ENCODE assay signal across 8 cellular contexts in the genomic region with DNA sequence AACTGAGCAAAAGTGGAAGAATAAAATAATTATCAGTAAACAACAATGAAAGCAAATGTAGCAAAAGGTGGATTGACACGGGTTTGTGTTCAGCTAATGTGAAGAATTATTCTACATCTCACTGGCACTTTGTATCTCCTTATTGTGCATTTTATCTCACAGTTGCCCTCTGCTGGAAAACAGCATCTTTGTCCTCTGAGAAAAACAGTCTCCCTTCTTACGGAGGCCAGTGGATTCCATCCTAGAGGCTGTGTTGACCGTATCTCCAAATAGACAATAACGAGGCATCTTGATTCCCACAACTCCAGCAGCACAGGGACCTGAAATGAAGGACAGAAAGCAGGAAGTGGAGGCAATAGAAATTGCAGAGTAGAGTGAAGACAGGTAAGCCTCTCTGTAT. TPM values are rescaled to one million over a fixed set of nuclear protein-coding genes. Genes with fewer than 3 reads are reported as not detected.
DNase-seq lines count a peak whose midpoint lies in the region; ATAC-seq and TF ChIP-seq lines count a peak whose summit lies in the region.

No MANE protein-coding gene starts in this region.

- no peak overlapping the region for H3K4ac ChIP-seq in mesendoderm (ENCODE audit: low read depth, low read length)

- H3K27ac ChIP-seq in body of pancreas (peak overlapping the region in 3 of 4 donors; percentile 38 to 75 (median 67)), mesendoderm (ENCODE audit: low read depth, low read length) (no peak overlapping the region)

- no peak overlapping the region for H2BK120ac ChIP-seq in mesendoderm (ENCODE audit: low read depth, low read length)

- CTCF ChIA-PET in Calu3 (lab: Charles Lee), result interaction anchor here (1.1 to 2.0 kb wide), 5 partner anchors 47 to 381 kb away, joined by 5 to 13 read pairs (median 8); no protein-coding TSS in a partner anchor

- intact Hi-C loops in Calu3 (cut with micrococcal nuclease; ENCODE audit: unreplicated experiment) (loop anchor here (1.0 to 5.0 kb wide), 3 partner anchors 47 to 382 kb away; no protein-coding TSS in a partner anchor), body of pancreas (cut with DNase I) (no loop called here)

- no peak overlapping the region for H4K5ac ChIP-seq in mesendoderm (ENCODE audit: low read length)

- no peak for TF ChIP-seq POLR2A in body of pancreas (IDR thresholded peaks at IDR 0.05)

- no peaks in the 10 kb centered on the region for H3K79me1 ChIP-seq in mesendoderm (ENCODE audit: low read length)

- H3K23ac ChIP-seq in mesendoderm (ENCODE audit: low read length), result no peak overlapping the region

- H3K18ac ChIP-seq in mesendoderm (ENCODE audit: low read length), result no peak overlapping the region

- peak overlapping the region; percentile 35 for H3K27ac Mint-ChIP-seq in Calu3 (ENCODE audit: unreplicated experiment)

- no peak overlapping the region for H2BK5ac ChIP-seq in mesendoderm (ENCODE audit: low read length)

- 54 to 60% methylated on average over 4 of the region's 4 CpGs for WGBS in body of pancreas, 2 donors
- WGBS in mesendoderm (ENCODE audit: extremely low coverage, insufficient coverage, low lambda C conversion rate), result no CpG with 5 or more reads among the region's 4 CpGs

- DNase-seq in Calu3, result peak; percentile 25
- peak in 1 of 4 donors; percentile 30 for DNase-seq in body of pancreas
- peak; percentile 51 for DNase-seq in mesendoderm
- no peak for DNase-seq in SKM-1 treated with dmso at 0.1 percent for 144 hours (lab: John Stamatoyannopoulos, UW; ENCODE audit: unreplicated experiment)

- H3K27me3 ChIP-seq in body of pancreas, result no peaks in the 10 kb centered on the region
- H3K27me3 ChIP-seq in mesendoderm (ENCODE audit: insufficient read depth, low read length, poor library complexity), result no peaks in the 10 kb centered on the region

- H3K9me3 ChIP-seq in body of pancreas, result no peaks in the 10 kb centered on the region

- BruUV-seq in Calu3 (replicated peaks; lab: Mats Ljungman, UMichigan), result no TSS peak

- no peak overlapping the region for H3K56ac ChIP-seq in mesendoderm (ENCODE audit: low read length)

- H3K9me3 Mint-ChIP-seq in Calu3 (ENCODE audit: low read depth, unreplicated experiment), result no peaks in the 10 kb centered on the region

- no peak overlapping the region for H3K4me2 ChIP-seq in mesendoderm (ENCODE audit: low read length)

- H3K79me2 ChIP-seq in mesendoderm (ENCODE audit: control insufficient read depth, insufficient read depth, low read length), result no peaks in the 10 kb centered on the region

- H3K4me1 Mint-ChIP-seq in Calu3 (ENCODE audit: low read depth, unreplicated experiment), result peaks cover 27% of the 10 kb centered on the region

- no peak overlapping the region for H3K4me3 ChIP-seq in body of pancreas
- no peak overlapping the region for H3K4me3 ChIP-seq in mesendoderm (ENCODE audit: low read length)

- ATAC-seq in body of pancreas (no peak), GM21423 (IDR thresholded peaks at IDR 0.05; ENCODE audit: unreplicated experiment) (no peak), GM18867 (IDR thresholded peaks at IDR 0.05; ENCODE audit: unreplicated experiment) (no peak), GM21360 (IDR thresholded peaks at IDR 0.05; ENCODE audit: unreplicated experiment) (no peak)

- no peak overlapping the region for H2BK15ac ChIP-seq in mesendoderm (replicated peaks; ENCODE audit: low read depth)

- H3K9ac ChIP-seq in mesendoderm (ENCODE audit: low read length), result no peak overlapping the region

- no peak for TF ChIP-seq CTCF in Calu3 (IDR thresholded peaks at IDR 0.05; ENCODE audit: unreplicated experiment)
- TF ChIP-seq CTCF in body of pancreas (IDR thresholded peaks at IDR 0.05), result peak in 5 of 7 experiments; percentile 16 to 46 (median 41)

- H3K4me3 Mint-ChIP-seq in Calu3 (ENCODE audit: low read depth, unreplicated experiment), result peak overlapping the region; percentile 24

- no peaks in the 10 kb centered on the region for H3K36me3 ChIP-seq in body of pancreas (replicated peaks in 1 of 2; ENCODE audit: insufficient read depth in 1 of 2, low read depth in 2 of 2)
- H3K36me3 ChIP-seq in mesendoderm (ENCODE audit: control insufficient read depth, insufficient read depth, low read length), result no peaks in the 10 kb centered on the region

- H3K27me3 Mint-ChIP-seq in Calu3 (ENCODE audit: unreplicated experiment), result no peaks in the 10 kb centered on the region

- H3K36me3 Mint-ChIP-seq in Calu3 (ENCODE audit: insufficient read depth, unreplicated experiment), result no peaks in the 10 kb centered on the region

- TF ChIP-seq EP300 in Ishikawa (IDR thresholded peaks at IDR 0.05; ENCODE audit: borderline replicate concordance), result no peak

- no peak overlapping the region for H4K8ac ChIP-seq in mesendoderm (ENCODE audit: low read depth, low read length)

- H3K4me1 ChIP-seq in body of pancreas (peaks cover 23% of the 10 kb centered on the region), mesendoderm (ENCODE audit: control insufficient read depth, low read depth, low read length) (no peaks in the 10 kb centered on the region)

- no peak overlapping the region for H2AK5ac ChIP-seq in mesendoderm (ENCODE audit: low read length)

- TF ChIP-seq RAD21 in Ishikawa (IDR thresholded peaks at IDR 0.05; ENCODE audit: low read depth), result peak; percentile 69

TF ChIP-seq in Ishikawa, 13 proteins besides CTCF, POLR2A, EP300 and RAD21:
- TF ChIP-seq TAF1 (IDR thresholded peaks at IDR 0.05; ENCODE audit: low read depth) (no peak), CREB1 (IDR thresholded peaks at IDR 0.05; ENCODE audit: low read depth) (no peak), TCF12 (IDR thresholded peaks at IDR 0.05; ENCODE audit: low read depth) (no peak), CEBPB (IDR thresholded peaks at IDR 0.05) (no peak), TEAD4 (IDR thresholded peaks at IDR 0.05) (no peak), YY1 (IDR thresholded peaks at IDR 0.05; ENCODE audit: low read depth) (no peak), NFIC (IDR thresholded peaks at IDR 0.05) (no peak), EGR1 (IDR thresholded peaks at IDR 0.05) (no peak), FOXM1 (IDR thresholded peaks at IDR 0.05; ENCODE audit: borderline replicate concordance, low read depth) (no peak), ZBTB7A (IDR thresholded peaks at IDR 0.05; ENCODE audit: low read depth) (no peak)
- TF ChIP-seq, protein P1, sequence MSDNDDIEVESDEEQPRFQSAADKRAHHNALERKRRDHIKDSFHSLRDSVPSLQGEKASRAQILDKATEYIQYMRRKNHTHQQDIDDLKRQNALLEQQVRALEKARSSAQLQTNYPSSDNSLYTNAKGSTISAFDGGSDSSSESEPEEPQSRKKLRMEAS (IDR thresholded peaks at IDR 0.05), result no peak
- TF ChIP-seq, protein P2, sequence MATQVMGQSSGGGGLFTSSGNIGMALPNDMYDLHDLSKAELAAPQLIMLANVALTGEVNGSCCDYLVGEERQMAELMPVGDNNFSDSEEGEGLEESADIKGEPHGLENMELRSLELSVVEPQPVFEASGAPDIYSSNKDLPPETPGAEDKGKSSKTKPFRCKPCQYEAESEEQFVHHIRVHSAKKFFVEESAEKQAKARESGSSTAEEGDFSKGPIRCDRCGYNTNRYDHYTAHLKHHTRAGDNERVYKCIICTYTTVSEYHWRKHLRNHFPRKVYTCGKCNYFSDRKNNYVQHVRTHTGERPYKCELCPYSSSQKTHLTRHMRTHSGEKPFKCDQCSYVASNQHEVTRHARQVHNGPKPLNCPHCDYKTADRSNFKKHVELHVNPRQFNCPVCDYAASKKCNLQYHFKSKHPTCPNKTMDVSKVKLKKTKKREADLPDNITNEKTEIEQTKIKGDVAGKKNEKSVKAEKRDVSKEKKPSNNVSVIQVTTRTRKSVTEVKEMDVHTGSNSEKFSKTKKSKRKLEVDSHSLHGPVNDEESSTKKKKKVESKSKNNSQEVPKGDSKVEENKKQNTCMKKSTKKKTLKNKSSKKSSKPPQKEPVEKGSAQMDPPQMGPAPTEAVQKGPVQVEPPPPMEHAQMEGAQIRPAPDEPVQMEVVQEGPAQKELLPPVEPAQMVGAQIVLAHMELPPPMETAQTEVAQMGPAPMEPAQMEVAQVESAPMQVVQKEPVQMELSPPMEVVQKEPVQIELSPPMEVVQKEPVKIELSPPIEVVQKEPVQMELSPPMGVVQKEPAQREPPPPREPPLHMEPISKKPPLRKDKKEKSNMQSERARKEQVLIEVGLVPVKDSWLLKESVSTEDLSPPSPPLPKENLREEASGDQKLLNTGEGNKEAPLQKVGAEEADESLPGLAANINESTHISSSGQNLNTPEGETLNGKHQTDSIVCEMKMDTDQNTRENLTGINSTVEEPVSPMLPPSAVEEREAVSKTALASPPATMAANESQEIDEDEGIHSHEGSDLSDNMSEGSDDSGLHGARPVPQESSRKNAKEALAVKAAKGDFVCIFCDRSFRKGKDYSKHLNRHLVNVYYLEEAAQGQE (IDR thresholded peaks at IDR 0.05; ENCODE audit: low read depth), result no peak
- TF ChIP-seq, protein P3, sequence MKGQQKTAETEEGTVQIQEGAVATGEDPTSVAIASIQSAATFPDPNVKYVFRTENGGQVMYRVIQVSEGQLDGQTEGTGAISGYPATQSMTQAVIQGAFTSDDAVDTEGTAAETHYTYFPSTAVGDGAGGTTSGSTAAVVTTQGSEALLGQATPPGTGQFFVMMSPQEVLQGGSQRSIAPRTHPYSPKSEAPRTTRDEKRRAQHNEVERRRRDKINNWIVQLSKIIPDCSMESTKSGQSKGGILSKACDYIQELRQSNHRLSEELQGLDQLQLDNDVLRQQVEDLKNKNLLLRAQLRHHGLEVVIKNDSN (IDR thresholded peaks at IDR 0.05), result no peak

RNA-seq across cellular contexts. Expression of a gene that starts 51.3 kb away (rescaled TPM):
- total RNA-seq in Calu3 (2022), result 75.3 and 98.1 TPM in 2 replicates
- 10 to 100 TPM in 1 of 2 donors, 1 to 10 TPM in 1; 4.6 to 14.5 TPM for total RNA-seq in body of pancreas
- polyA plus RNA-seq in mesendoderm (2013, experiment 1 of 2), result 71.4 TPM
- polyA plus RNA-seq in mesendoderm (2013, experiment 2 of 2), result 74.9 TPM
